In the genomic region with DNA sequence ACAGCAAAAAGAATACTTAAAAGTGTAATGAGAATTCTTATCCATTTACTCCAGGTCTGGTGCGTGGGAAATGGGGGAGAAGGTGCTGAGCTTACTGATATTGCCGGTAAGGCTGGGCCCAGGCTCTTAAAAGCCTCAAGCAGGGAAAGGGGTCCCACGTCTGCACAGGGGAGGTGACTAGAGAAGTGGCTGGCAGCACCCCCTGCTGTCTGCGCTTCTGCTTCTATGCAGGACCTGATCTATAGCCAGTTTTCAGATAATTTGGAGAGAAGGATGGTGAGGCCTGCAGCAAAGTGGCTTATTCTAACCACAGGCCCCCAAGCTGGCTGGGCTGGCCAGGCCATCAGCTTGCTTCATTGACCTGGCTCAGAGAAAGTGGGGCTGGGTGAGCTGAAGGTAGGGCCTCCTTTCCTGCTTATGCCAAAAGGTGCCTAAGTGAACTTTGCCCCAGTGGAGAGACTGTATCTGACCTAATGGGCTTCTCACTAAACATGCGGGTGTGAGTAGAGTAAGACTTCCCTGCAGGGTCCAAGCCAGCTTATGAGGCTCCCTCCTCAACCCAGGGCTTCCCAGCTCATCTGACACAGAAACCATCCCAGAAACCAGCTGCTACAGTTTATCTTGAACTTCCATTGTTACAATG, we compare ENCODE assay signal across 9 cellular contexts. TPM values are rescaled to one million over a fixed set of nuclear protein-coding genes. Genes with fewer than 3 reads are reported as not detected.
DNase-seq lines count a peak whose midpoint lies in the region; ATAC-seq and TF ChIP-seq lines count a peak whose summit lies in the region.
"Had no signal": no experiment of that assay in that cellular context is flagged by ENCODE, and none has a peak within 500 bp of the region (broad histone marks: within the 10 kb centered on the region; RNA-seq: fewer than 3 reads in every experiment).

No MANE protein-coding gene starts in this region.

- DNase-seq in CD4-positive, alpha-beta T cell, result peak in 9 of 10 experiments; percentile 1 to 43 (median 6)
- peak; percentile 56 for DNase-seq in NB4 (ENCODE audit: low read depth)
- DNase-seq in activated T-cell treated with anti-CD3 and anti-CD28 coated beads, Interleukin-2, amount 50 U/mL, for 1 hour, result peak; percentile 36
- DNase-seq in lung microvascular endothelial cell (ENCODE audit: low read depth in 2 of 2), result peak; percentile 9 to 23
- DNase-seq in AG08396 (ENCODE audit: low spot score), result no peak
- no peak for DNase-seq in HFFc6
- no peak for DNase-seq in HT-29 (ENCODE audit: low spot score)

- no peaks in the 10 kb centered on the region for H3K36me3 Mint-ChIP-seq in CD4-positive, alpha-beta T cell (ENCODE audit: low read depth)
- H3K36me3 Mint-ChIP-seq in HFFc6 (ENCODE audit: low read depth), result no peaks in the 10 kb centered on the region

- no peaks in the 10 kb centered on the region for H3K27me3 ChIP-seq in CD4-positive, alpha-beta T cell (ENCODE audit: control insufficient read depth, insufficient read depth, low read length)

- CTCF ChIA-PET in CD4-positive, alpha-beta T cell (lab: Charles Lee), result no interaction called here

- peak; percentile 34 for ATAC-seq in CD4-positive, alpha-beta T cell (ENCODE audit: poor library complexity)
- ATAC-seq in GM18511 (IDR thresholded peaks at IDR 0.05; ENCODE audit: unreplicated experiment), result no peak

- intact Hi-C loops in CD4-positive, alpha-beta T cell (cut with DNase I, micrococcal nuclease), result no loop called here

- H3K4me3 Mint-ChIP-seq in CD4-positive, alpha-beta T cell, result no peak overlapping the region
- H3K4me3 Mint-ChIP-seq in HFFc6, result no peak overlapping the region
- H3K4me3 Mint-ChIP-seq: neural crest cell had no signal

- no peaks in the 10 kb centered on the region for H3K9me3 Mint-ChIP-seq in CD4-positive, alpha-beta T cell
- no peaks in the 10 kb centered on the region for H3K9me3 Mint-ChIP-seq in HFFc6
- H3K9me3 Mint-ChIP-seq: neural crest cell had no signal

- POLR2A ChIA-PET in CD4-positive, alpha-beta T cell (lab: Charles Lee), result interaction anchor here (1.4 kb wide), 1 partner anchor 107 kb away, joined by 3 read pairs; the partner anchor contains the start of gene RNF7

- no peaks in the 10 kb centered on the region for H3K9me3 ChIP-seq in CD4-positive, alpha-beta T cell (ENCODE audit: control insufficient read depth, low read length)

- TF ChIP-seq POLR2A in NB4 (IDR thresholded peaks at IDR 0.05; ENCODE audit: extremely low read depth, insufficient read length), result no peak

- no peak for TF ChIP-seq CTCF in CD4-positive, alpha-beta T cell (IDR thresholded peaks at IDR 0.05)
- no peak for TF ChIP-seq CTCF in NB4 (IDR thresholded peaks at IDR 0.05; ENCODE audit: low read depth, low read length)
- no peak; the same call in 1 of the 2 replicates for TF ChIP-seq CTCF in HFFc6 (IDR thresholded peaks at IDR 0.05)

- H3K27ac ChIP-seq in CD4-positive, alpha-beta T cell (ENCODE audit: low read depth, low read length), result no peak overlapping the region

- H3K27ac Mint-ChIP-seq in CD4-positive, alpha-beta T cell, result no peak overlapping the region
- no peak overlapping the region for H3K27ac Mint-ChIP-seq in HFFc6

- H3K4me1 Mint-ChIP-seq in CD4-positive, alpha-beta T cell (ENCODE audit: low read depth), result no peaks in the 10 kb centered on the region
- peaks cover 11% of the 10 kb centered on the region for H3K4me1 Mint-ChIP-seq in HFFc6 (ENCODE audit: low read depth)

- H3K4me3 ChIP-seq in NB4 (ENCODE audit: low read depth, low read length), result no peak overlapping the region

- no peaks in the 10 kb centered on the region for H3K27me3 Mint-ChIP-seq in CD4-positive, alpha-beta T cell
- H3K27me3 Mint-ChIP-seq in HFFc6 (ENCODE audit: insufficient read depth), result peaks cover 8% of the 10 kb centered on the region

RNA-seq across cellular contexts. Expression of gene ATP1B3, which starts 30.9 kb away (rescaled TPM):
- total RNA-seq in CD4-positive, alpha-beta T cell, result 10 to 100 TPM; 22.2 to 22.5 TPM
- total RNA-seq in lung microvascular endothelial cell, result 74.8 and 75.2 TPM in 2 replicates
- total RNA-seq in HFFc6 (2021; fragmentation: NEBNext Ultra II Directional; extraction: Animal tissue kit (Norgen Biotek cat#: 25700)), result 100 to 1,000 TPM; 219 to 273 (median 247) TPM
- total RNA-seq in HT-29 (2014; rRNA removed; shearing (Covaris generic)), result 25.5 and 35.7 TPM in 2 replicates

Comparison
In these comparisons a context has a peak if more than half of its experiments do, and no peak if none do; other contexts are left out.
1. DNase-seq: peak in CD4-positive, alpha-beta T cell (9 of 10), NB4 (single experiment), activated T-cell treated with anti-CD3 and anti-CD28 coated beads, Interleukin-2, amount 50 U/mL, for 1 hour (single experiment) and lung microvascular endothelial cell (2 of 2); none in AG08396 (single experiment), HFFc6 (single experiment) and HT-29 (single experiment).